In the genomic region with DNA sequence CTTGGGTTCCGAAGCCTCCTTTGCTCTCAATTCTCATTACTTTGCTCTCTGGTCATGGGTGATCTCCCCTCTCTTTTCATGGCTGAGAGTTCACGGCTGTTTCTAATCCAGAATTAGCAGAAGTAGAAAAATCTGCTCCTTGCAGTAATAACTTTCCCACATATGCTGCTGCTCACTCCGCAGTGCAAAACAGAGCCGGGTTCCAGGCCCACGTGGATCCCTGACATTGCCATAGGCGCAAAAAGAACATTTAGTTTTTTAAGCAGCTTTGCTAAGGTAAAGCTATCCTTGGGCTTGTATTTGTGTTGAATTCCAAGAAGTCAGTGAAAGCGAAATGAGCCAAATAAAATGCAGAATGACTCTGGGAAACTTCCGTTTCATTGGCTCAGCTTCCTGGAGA, we compare ENCODE assay signal across 1 cellular context.
TF ChIP-seq lines count a peak whose summit lies in the region.

No MANE protein-coding gene starts in this region.

TF ChIP-seq in GM23338, 12 proteins besides CTCF, POLR2A, EP300 and RAD21 (continued from another document):
- TF ChIP-seq, protein P1, sequence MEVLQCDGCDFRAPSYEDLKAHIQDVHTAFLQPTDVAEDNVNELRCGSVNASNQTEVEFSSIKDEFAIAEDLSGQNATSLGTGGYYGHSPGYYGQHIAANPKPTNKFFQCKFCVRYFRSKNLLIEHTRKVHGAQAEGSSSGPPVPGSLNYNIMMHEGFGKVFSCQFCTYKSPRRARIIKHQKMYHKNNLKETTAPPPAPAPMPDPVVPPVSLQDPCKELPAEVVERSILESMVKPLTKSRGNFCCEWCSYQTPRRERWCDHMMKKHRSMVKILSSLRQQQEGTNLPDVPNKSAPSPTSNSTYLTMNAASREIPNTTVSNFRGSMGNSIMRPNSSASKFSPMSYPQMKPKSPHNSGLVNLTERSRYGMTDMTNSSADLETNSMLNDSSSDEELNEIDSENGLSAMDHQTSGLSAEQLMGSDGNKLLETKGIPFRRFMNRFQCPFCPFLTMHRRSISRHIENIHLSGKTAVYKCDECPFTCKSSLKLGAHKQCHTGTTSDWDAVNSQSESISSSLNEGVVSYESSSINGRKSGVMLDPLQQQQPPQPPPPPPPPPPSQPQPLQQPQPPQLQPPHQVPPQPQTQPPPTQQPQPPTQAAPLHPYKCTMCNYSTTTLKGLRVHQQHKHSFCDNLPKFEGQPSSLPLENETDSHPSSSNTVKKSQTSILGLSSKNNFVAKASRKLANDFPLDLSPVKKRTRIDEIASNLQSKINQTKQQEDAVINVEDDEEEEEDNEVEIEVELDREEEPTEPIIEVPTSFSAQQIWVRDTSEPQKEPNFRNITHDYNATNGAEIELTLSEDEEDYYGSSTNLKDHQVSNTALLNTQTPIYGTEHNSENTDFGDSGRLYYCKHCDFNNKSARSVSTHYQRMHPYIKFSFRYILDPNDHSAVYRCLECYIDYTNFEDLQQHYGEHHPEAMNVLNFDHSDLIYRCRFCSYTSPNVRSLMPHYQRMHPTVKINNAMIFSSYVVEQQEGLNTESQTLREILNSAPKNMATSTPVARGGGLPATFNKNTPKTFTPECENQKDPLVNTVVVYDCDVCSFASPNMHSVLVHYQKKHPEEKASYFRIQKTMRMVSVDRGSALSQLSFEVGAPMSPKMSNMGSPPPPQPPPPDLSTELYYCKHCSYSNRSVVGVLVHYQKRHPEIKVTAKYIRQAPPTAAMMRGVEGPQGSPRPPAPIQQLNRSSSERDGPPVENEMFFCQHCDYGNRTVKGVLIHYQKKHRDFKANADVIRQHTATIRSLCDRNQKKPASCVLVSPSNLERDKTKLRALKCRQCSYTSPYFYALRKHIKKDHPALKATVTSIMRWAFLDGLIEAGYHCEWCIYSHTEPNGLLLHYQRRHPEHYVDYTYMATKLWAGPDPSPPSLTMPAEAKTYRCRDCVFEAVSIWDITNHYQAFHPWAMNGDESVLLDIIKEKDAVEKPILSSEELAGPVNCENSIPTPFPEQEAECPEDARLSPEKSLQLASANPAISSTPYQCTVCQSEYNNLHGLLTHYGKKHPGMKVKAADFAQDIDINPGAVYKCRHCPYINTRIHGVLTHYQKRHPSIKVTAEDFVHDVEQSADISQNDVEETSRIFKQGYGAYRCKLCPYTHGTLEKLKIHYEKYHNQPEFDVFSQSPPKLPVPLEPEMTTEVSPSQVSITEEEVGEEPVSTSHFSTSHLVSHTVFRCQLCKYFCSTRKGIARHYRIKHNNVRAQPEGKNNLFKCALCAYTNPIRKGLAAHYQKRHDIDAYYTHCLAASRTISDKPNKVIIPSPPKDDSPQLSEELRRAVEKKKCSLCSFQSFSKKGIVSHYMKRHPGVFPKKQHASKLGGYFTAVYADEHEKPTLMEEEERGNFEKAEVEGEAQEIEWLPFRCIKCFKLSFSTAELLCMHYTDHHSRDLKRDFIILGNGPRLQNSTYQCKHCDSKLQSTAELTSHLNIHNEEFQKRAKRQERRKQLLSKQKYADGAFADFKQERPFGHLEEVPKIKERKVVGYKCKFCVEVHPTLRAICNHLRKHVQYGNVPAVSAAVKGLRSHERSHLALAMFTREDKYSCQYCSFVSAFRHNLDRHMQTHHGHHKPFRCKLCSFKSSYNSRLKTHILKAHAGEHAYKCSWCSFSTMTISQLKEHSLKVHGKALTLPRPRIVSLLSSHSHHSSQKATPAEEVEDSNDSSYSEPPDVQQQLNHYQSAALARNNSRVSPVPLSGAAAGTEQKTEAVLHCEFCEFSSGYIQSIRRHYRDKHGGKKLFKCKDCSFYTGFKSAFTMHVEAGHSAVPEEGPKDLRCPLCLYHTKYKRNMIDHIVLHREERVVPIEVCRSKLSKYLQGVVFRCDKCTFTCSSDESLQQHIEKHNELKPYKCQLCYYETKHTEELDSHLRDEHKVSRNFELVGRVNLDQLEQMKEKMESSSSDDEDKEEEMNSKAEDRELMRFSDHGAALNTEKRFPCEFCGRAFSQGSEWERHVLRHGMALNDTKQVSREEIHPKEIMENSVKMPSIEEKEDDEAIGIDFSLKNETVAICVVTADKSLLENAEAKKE (CRISPR knock-in tag; IDR thresholded peaks at IDR 0.05), result no peak
- no peak for TF ChIP-seq REST (IDR thresholded peaks at IDR 0.05; ENCODE audit: unreplicated experiment)
- no peak for TF ChIP-seq NANOG (IDR thresholded peaks at IDR 0.05; ENCODE audit: borderline replicate concordance)
- no peak for TF ChIP-seq ZNF331 (CRISPR knock-in tag; IDR thresholded peaks at IDR 0.05; ENCODE audit: low read depth)
- no peak for TF ChIP-seq STAT1 (IDR thresholded peaks at IDR 0.05; ENCODE audit: unreplicated experiment)
- TF ChIP-seq CREB1 (CRISPR knock-in tag; IDR thresholded peaks at IDR 0.05; ENCODE audit: low read depth), result no peak
- TF ChIP-seq ETS1 (IDR thresholded peaks at IDR 0.05), result no peak
- TF ChIP-seq ZNF114 (CRISPR knock-in tag; IDR thresholded peaks at IDR 0.05), result no peak
